In the genomic region with DNA sequence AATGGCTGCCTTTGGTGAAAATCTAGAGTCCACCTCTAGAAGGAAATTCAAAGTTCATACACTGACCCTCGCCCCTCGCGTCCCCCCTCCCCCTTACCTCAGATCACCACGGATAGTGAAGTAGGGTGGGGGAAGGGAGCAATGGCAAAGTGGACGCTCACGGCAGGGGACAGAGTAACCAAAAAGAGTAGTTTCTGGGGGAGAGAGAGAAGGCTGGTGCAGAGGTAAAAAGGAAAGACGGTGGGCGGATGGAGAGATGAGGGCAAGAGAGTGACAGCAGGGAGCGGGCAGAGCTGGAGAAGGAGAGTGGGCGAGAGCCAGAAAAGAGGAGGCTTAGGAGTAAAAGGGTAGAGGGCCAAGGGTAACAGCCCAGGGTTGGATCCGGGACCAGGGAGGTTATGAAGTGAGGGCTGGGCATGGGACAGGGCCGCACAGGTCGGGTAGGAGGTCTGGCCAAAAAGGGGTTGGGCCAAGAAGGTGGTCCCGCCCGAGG, we compare ENCODE assay signal across 8 cellular contexts. TPM values are rescaled to one million over a fixed set of nuclear protein-coding genes. Genes with fewer than 3 reads are reported as not detected.
DNase-seq lines count a peak whose midpoint lies in the region; ATAC-seq and TF ChIP-seq lines count a peak whose summit lies in the region.

No MANE protein-coding gene starts in this region.

- H3K4me1 Mint-ChIP-seq in progenitor cell of endocrine pancreas (ENCODE audit: low read depth), result peaks cover 25% of the 10 kb centered on the region

- no peaks in the 10 kb centered on the region for H3K9me3 ChIP-seq in BE2C
- no peaks in the 10 kb centered on the region for H3K9me3 ChIP-seq in gastroesophageal sphincter

- H3K36me3 ChIP-seq in BE2C (no peaks in the 10 kb centered on the region), gastroesophageal sphincter (no peaks in the 10 kb centered on the region)

- H3K27ac Mint-ChIP-seq in progenitor cell of endocrine pancreas, result peak overlapping the region; percentile 97

- no peak for TF ChIP-seq CTCF in BE2C (IDR thresholded peaks at IDR 0.05; ENCODE audit: low read depth, low read length)
- no peak for TF ChIP-seq CTCF in gastroesophageal sphincter (IDR thresholded peaks at IDR 0.05)
- no peak for TF ChIP-seq CTCF in progenitor cell of endocrine pancreas (IDR thresholded peaks at IDR 0.05; ENCODE audit: unreplicated experiment)
- TF ChIP-seq CTCF in GM10266 (IDR thresholded peaks at IDR 0.05; ENCODE audit: control insufficient read depth, insufficient read depth, low read depth, missing control alignments), result no peak

- WGBS in gastroesophageal sphincter (ENCODE audit: low coverage in 1 of 2), 2 donors, result 1% methylated on average over 10 to 12 of the region's 15 CpGs

- H3K4me3 Mint-ChIP-seq in progenitor cell of endocrine pancreas (ENCODE audit: low read depth), result peak overlapping the region; percentile 100

- H3K9me3 Mint-ChIP-seq in progenitor cell of endocrine pancreas (ENCODE audit: low read depth), result no peaks in the 10 kb centered on the region

- no peak for TF ChIP-seq POLR2A in gastroesophageal sphincter (IDR thresholded peaks at IDR 0.05)

- H3K36me3 Mint-ChIP-seq in progenitor cell of endocrine pancreas (ENCODE audit: insufficient read depth), result no peaks in the 10 kb centered on the region

- ATAC-seq in GM21825 (IDR thresholded peaks at IDR 0.05; ENCODE audit: unreplicated experiment) (peak; percentile 24), SK-N-SH treated with all-trans-retinoic acid at 6 μM for 48 hours (peak; percentile 49), gastroesophageal sphincter (peak; percentile 19)

- DNase-seq in BE2C (no peak), progenitor cell of endocrine pancreas (ENCODE audit: low spot score, unreplicated experiment) (no peak), GM10266 (ENCODE audit: extremely low spot score) (no peak), NCI-H446 (lab: John Stamatoyannopoulos, UW) (no peak)
- DNase-seq in stimulated activated CD4-positive, alpha-beta T cell treated with anti-CD3 and anti-CD28 coated beads, Interleukin-1b, Interleukin-23, amount 100 ng/mL, for 48 hours, result no peak

- H3K27ac ChIP-seq in gastroesophageal sphincter, result peak overlapping the region; percentile 79 to 95 (median 90)

- H3K27me3 ChIP-seq in BE2C (no peaks in the 10 kb centered on the region), gastroesophageal sphincter (no peaks in the 10 kb centered on the region)

- H3K4me3 ChIP-seq in BE2C (ENCODE audit: low read depth, low read length) (peak overlapping the region; percentile 80), gastroesophageal sphincter (peak overlapping the region; percentile 81 to 91)

- H3K27me3 Mint-ChIP-seq in progenitor cell of endocrine pancreas, result no peaks in the 10 kb centered on the region

- no peaks in the 10 kb centered on the region for H3K4me1 ChIP-seq in BE2C
- peaks cover 0 to 44% (median 7%) of the 10 kb centered on the region in 3 donors for H3K4me1 ChIP-seq in gastroesophageal sphincter

- no peak for TF ChIP-seq EP300 in gastroesophageal sphincter (IDR thresholded peaks at IDR 0.05)

TF ChIP-seq in SK-N-SH treated with all-trans-retinoic acid at 6 μM for 48 hours, 23 proteins besides CTCF, POLR2A, EP300 and RAD21:
- no peak for TF ChIP-seq RARB (CRISPR knock-in tag; IDR thresholded peaks at IDR 0.05)
- peak; percentile 99 for TF ChIP-seq ZFP3 (CRISPR knock-in tag; IDR thresholded peaks at IDR 0.05)
TF ChIP-seq in SK-N-SH treated with all-trans-retinoic acid at 6 μM for 48 hours: peak in this region for 1.

RNA-seq across cellular contexts. Expression of gene ALDH6A1, which starts 0.4 kb away (rescaled TPM):
- 2.8 TPM for polyA plus RNA-seq in BE2C (2012; ENCODE audit: insufficient read depth, insufficient read length, low read depth)
- total RNA-seq in gastroesophageal sphincter (10 to 100 TPM; 47.9 to 70.5 (median 61.3) TPM), progenitor cell of endocrine pancreas (55.4 and 57.3 TPM in 2 replicates)

RNA-seq across cellular contexts. Expression of gene LIN52, which starts 0.9 kb away (rescaled TPM):
- polyA plus RNA-seq in BE2C (2012; ENCODE audit: insufficient read depth, insufficient read length, low read depth), result 11.2 TPM
- 10 to 100 TPM in 2 of 4 donors, 1 to 10 TPM in 2; 8.1 to 15.9 (median 9.9) TPM for total RNA-seq in gastroesophageal sphincter
- total RNA-seq in progenitor cell of endocrine pancreas, result 13.4 and 14.3 TPM in 2 replicates
